8 cellular contexts compared by ENCODE assay signal in genomic region chr17:35577826-35578194, GRCh38. TPM values are rescaled to one million over a fixed set of nuclear protein-coding genes. Genes with fewer than 3 reads are reported as not detected.
DNase-seq lines count a peak whose midpoint lies in the region; ATAC-seq, FAIRE-seq and TF ChIP-seq lines count a peak whose summit lies in the region.

No MANE protein-coding gene starts in this region.

- H2BK5ac ChIP-seq in mesenchymal stem cell (ENCODE audit: low read depth, low read length, poor library complexity, severe bottlenecking) = no peak overlapping the region

- peak overlapping the region; percentile 98 for H4K8ac ChIP-seq in mesenchymal stem cell (ENCODE audit: low read length)

- ATAC-seq in GM18519 (IDR thresholded peaks at IDR 0.05; ENCODE audit: low FRiP score, unreplicated experiment) = no peak

- peak overlapping the region; percentile 88 for H3K4me3 ChIP-seq in NB4 (ENCODE audit: low read depth, low read length)
- H3K4me3 ChIP-seq in choroid plexus epithelial cell (ENCODE audit: low read depth, low read length) = peak overlapping the region; percentile 82
- peak overlapping the region; percentile 81 to 93 for H3K4me3 ChIP-seq in mesenchymal stem cell (ENCODE audit: insufficient read depth in 1 of 2, low read depth in 1 of 2, low read length in 2 of 2)

- H3K4me2 ChIP-seq in mesenchymal stem cell (ENCODE audit: low read length, poor library complexity, severe bottlenecking) = peak overlapping the region; percentile 94

- H3K14ac ChIP-seq in mesenchymal stem cell (ENCODE audit: low read length in 2 of 2) = no peak overlapping the region

- H2AFZ ChIP-seq in mesenchymal stem cell (ENCODE audit: low read depth, low read length) = peak overlapping the region; percentile 74

- H3K9me3 ChIP-seq in mesenchymal stem cell (ENCODE audit: control insufficient read depth, low read length) = no peaks in the 10 kb centered on the region

- 12% methylated on average over 8 of the region's 8 CpGs for WGBS in mesenchymal stem cell

- no peak for FAIRE-seq in GM19239 (lab: Jason Lieb, UNC)

- no peak for TF ChIP-seq POLR2A in NB4 (IDR thresholded peaks at IDR 0.05; ENCODE audit: extremely low read depth, insufficient read length)

- peak; percentile 27 for DNase-seq in Daoy (ENCODE audit: low read depth)
- peak; percentile 18 for DNase-seq in NB4 (ENCODE audit: low read depth)
- DNase-seq in choroid plexus epithelial cell (ENCODE audit: low read depth) = peak; percentile 36
- DNase-seq in mesenchymal stem cell = peak; percentile 50
- DNase-seq in GM19239 (ENCODE audit: insufficient read length, low spot score) = no peak
- no peak for DNase-seq in AML-193 (lab: John Stamatoyannopoulos, UW)
- no peak for DNase-seq in activated effector memory CD4-positive, alpha-beta T cell treated with Interleukin-2 at 50 U/mL for 16 hours

- H3K4me1 ChIP-seq in mesenchymal stem cell (ENCODE audit: control insufficient read depth, insufficient read depth, low read depth, low read length) = no peaks in the 10 kb centered on the region

- H3K27me3 ChIP-seq in mesenchymal stem cell (ENCODE audit: control insufficient read depth in 1 of 2, insufficient read depth in 1 of 2, low read length in 2 of 2) = no peaks in the 10 kb centered on the region

- peak overlapping the region; percentile 95 for H3K9ac ChIP-seq in mesenchymal stem cell (ENCODE audit: low read length)

- H2AK5ac ChIP-seq in mesenchymal stem cell (ENCODE audit: low read length, severe bottlenecking) = no peak overlapping the region

- no peak overlapping the region for H2BK120ac ChIP-seq in mesenchymal stem cell (ENCODE audit: low read depth, low read length)

- H3K36me3 ChIP-seq in mesenchymal stem cell (ENCODE audit: control insufficient read depth in 1 of 2, insufficient read depth in 2 of 2, low read depth in 1 of 2, low read length in 2 of 2) = peaks cover 7 to 33% of the 10 kb centered on the region in 2 experiments

- TF ChIP-seq CTCF in NB4 (IDR thresholded peaks at IDR 0.05; ENCODE audit: low read depth, low read length) (no peak), choroid plexus epithelial cell (conservative IDR thresholded peaks at IDR 0.05; ENCODE audit: low read depth, low read length) (no peak)

- peak overlapping the region; percentile 57 to 92 for H3K18ac ChIP-seq in mesenchymal stem cell (ENCODE audit: low read depth in 1 of 2, low read length in 2 of 2)

- no peak overlapping the region for H2BK12ac ChIP-seq in mesenchymal stem cell (ENCODE audit: low read length in 2 of 2)

- H3K4ac ChIP-seq in mesenchymal stem cell (ENCODE audit: low read depth in 1 of 2, low read length in 2 of 2) = peak overlapping the region; percentile 83 to 94

- peaks cover 15% of the 10 kb centered on the region for H3K79me1 ChIP-seq in mesenchymal stem cell (replicated peaks; ENCODE audit: low read length, poor library complexity, severe bottlenecking)

- H2BK15ac ChIP-seq in mesenchymal stem cell (ENCODE audit: low read depth, poor library complexity, severe bottlenecking) = no peak overlapping the region

- H4K91ac ChIP-seq in mesenchymal stem cell (ENCODE audit: low read length) = no peak overlapping the region

- peak overlapping the region; percentile 84 for H3K27ac ChIP-seq in mesenchymal stem cell (ENCODE audit: low read length, poor library complexity, severe bottlenecking)

- H3K23ac ChIP-seq in mesenchymal stem cell (ENCODE audit: low read length in 2 of 2) = no peak overlapping the region

RNA-seq across cellular contexts. Expression of gene PEX12, which starts 0.6 kb away (rescaled TPM):
- 11.0 and 13.5 TPM in 2 replicates for total RNA-seq in Daoy (2014; rRNA removed; shearing (Covaris generic))
- 3.7 TPM for polyA plus RNA-seq in mesenchymal stem cell (2013, experiment 1 of 2)
- polyA plus RNA-seq in mesenchymal stem cell (2013, experiment 2 of 2) = 3.8 TPM

RNA-seq across cellular contexts. Expression of gene AP2B1, which starts 9.3 kb away (rescaled TPM):
- total RNA-seq in Daoy (2014; rRNA removed; shearing (Covaris generic)) = 87.9 and 88.1 TPM in 2 replicates
- polyA plus RNA-seq in mesenchymal stem cell (2013, experiment 1 of 2) = 89.1 TPM
- polyA plus RNA-seq in mesenchymal stem cell (2013, experiment 2 of 2) = 88.9 TPM

RNA-seq across cellular contexts. Expression of gene SLFN14, which starts 17.2 kb away (rescaled TPM):
- total RNA-seq in Daoy (2014; rRNA removed; shearing (Covaris generic)) = not detected in 2 replicates
- not detected for polyA plus RNA-seq in mesenchymal stem cell (2013, experiment 1 of 2)
- polyA plus RNA-seq in mesenchymal stem cell (2013, experiment 2 of 2) = not detected

RNA-seq across cellular contexts. Expression of gene SLFN12L, which starts 40.3 kb away (rescaled TPM):
- total RNA-seq in Daoy (2014; rRNA removed; shearing (Covaris generic)) = 0.91 and 1.1 TPM in 2 replicates
- not detected for polyA plus RNA-seq in mesenchymal stem cell (2013, experiment 1 of 2)
- not detected for polyA plus RNA-seq in mesenchymal stem cell (2013, experiment 2 of 2)

Comparison
In these comparisons a context has a peak if more than half of its experiments do, and no peak if none do; other contexts are left out.
1. DNase-seq: peak in Daoy (single experiment), NB4 (single experiment), choroid plexus epithelial cell (single experiment) and mesenchymal stem cell (single experiment); none in GM19239 (single experiment), AML-193 (0 of 2) and activated effector memory CD4-positive, alpha-beta T cell treated with Interleukin-2 at 50 U/mL for 16 hours (single experiment).
2. Peak in every context shown above with its lines, with median percentiles within 50 percentile points of each other: H3K4me3 ChIP-seq.